2 cellular contexts compared by ENCODE assay signal in the genomic region with DNA sequence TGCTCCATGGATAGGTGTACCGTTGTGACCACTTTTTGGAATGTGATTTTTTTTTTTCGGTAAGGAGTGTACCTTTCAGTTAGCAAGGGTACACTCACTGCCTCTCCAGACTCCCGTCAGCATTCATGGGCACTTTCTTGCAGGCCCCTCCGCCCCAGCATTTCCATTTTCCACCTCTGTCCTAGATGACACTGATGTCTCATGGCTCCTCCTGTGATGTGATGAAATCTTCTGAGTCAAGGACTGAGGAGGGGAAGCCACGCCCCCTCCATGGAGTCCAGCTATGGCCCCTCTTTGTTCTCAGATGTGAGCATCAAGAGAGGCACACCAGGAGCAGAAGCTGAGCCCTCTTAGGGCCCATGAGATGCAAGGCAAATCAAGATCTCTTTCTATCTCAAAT.
TF ChIP-seq lines count a peak whose summit lies in the region.

No MANE protein-coding gene starts in this region.

TF ChIP-seq in GM23338, 12 proteins besides CTCF, POLR2A, EP300 and RAD21 (continued from another document):
- TF ChIP-seq POLR2AphosphoS5 (IDR thresholded peaks at IDR 0.05; ENCODE audit: low read depth) (no peak), ZNF331 (CRISPR knock-in tag; IDR thresholded peaks at IDR 0.05; ENCODE audit: low read depth) (no peak), CREB1 (CRISPR knock-in tag; IDR thresholded peaks at IDR 0.05; ENCODE audit: low read depth) (no peak), STAT1 (IDR thresholded peaks at IDR 0.05; ENCODE audit: unreplicated experiment) (no peak)
- TF ChIP-seq, protein P1, sequence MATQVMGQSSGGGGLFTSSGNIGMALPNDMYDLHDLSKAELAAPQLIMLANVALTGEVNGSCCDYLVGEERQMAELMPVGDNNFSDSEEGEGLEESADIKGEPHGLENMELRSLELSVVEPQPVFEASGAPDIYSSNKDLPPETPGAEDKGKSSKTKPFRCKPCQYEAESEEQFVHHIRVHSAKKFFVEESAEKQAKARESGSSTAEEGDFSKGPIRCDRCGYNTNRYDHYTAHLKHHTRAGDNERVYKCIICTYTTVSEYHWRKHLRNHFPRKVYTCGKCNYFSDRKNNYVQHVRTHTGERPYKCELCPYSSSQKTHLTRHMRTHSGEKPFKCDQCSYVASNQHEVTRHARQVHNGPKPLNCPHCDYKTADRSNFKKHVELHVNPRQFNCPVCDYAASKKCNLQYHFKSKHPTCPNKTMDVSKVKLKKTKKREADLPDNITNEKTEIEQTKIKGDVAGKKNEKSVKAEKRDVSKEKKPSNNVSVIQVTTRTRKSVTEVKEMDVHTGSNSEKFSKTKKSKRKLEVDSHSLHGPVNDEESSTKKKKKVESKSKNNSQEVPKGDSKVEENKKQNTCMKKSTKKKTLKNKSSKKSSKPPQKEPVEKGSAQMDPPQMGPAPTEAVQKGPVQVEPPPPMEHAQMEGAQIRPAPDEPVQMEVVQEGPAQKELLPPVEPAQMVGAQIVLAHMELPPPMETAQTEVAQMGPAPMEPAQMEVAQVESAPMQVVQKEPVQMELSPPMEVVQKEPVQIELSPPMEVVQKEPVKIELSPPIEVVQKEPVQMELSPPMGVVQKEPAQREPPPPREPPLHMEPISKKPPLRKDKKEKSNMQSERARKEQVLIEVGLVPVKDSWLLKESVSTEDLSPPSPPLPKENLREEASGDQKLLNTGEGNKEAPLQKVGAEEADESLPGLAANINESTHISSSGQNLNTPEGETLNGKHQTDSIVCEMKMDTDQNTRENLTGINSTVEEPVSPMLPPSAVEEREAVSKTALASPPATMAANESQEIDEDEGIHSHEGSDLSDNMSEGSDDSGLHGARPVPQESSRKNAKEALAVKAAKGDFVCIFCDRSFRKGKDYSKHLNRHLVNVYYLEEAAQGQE (IDR thresholded peaks at IDR 0.05; ENCODE audit: unreplicated experiment): no peak
- TF ChIP-seq, protein P2, sequence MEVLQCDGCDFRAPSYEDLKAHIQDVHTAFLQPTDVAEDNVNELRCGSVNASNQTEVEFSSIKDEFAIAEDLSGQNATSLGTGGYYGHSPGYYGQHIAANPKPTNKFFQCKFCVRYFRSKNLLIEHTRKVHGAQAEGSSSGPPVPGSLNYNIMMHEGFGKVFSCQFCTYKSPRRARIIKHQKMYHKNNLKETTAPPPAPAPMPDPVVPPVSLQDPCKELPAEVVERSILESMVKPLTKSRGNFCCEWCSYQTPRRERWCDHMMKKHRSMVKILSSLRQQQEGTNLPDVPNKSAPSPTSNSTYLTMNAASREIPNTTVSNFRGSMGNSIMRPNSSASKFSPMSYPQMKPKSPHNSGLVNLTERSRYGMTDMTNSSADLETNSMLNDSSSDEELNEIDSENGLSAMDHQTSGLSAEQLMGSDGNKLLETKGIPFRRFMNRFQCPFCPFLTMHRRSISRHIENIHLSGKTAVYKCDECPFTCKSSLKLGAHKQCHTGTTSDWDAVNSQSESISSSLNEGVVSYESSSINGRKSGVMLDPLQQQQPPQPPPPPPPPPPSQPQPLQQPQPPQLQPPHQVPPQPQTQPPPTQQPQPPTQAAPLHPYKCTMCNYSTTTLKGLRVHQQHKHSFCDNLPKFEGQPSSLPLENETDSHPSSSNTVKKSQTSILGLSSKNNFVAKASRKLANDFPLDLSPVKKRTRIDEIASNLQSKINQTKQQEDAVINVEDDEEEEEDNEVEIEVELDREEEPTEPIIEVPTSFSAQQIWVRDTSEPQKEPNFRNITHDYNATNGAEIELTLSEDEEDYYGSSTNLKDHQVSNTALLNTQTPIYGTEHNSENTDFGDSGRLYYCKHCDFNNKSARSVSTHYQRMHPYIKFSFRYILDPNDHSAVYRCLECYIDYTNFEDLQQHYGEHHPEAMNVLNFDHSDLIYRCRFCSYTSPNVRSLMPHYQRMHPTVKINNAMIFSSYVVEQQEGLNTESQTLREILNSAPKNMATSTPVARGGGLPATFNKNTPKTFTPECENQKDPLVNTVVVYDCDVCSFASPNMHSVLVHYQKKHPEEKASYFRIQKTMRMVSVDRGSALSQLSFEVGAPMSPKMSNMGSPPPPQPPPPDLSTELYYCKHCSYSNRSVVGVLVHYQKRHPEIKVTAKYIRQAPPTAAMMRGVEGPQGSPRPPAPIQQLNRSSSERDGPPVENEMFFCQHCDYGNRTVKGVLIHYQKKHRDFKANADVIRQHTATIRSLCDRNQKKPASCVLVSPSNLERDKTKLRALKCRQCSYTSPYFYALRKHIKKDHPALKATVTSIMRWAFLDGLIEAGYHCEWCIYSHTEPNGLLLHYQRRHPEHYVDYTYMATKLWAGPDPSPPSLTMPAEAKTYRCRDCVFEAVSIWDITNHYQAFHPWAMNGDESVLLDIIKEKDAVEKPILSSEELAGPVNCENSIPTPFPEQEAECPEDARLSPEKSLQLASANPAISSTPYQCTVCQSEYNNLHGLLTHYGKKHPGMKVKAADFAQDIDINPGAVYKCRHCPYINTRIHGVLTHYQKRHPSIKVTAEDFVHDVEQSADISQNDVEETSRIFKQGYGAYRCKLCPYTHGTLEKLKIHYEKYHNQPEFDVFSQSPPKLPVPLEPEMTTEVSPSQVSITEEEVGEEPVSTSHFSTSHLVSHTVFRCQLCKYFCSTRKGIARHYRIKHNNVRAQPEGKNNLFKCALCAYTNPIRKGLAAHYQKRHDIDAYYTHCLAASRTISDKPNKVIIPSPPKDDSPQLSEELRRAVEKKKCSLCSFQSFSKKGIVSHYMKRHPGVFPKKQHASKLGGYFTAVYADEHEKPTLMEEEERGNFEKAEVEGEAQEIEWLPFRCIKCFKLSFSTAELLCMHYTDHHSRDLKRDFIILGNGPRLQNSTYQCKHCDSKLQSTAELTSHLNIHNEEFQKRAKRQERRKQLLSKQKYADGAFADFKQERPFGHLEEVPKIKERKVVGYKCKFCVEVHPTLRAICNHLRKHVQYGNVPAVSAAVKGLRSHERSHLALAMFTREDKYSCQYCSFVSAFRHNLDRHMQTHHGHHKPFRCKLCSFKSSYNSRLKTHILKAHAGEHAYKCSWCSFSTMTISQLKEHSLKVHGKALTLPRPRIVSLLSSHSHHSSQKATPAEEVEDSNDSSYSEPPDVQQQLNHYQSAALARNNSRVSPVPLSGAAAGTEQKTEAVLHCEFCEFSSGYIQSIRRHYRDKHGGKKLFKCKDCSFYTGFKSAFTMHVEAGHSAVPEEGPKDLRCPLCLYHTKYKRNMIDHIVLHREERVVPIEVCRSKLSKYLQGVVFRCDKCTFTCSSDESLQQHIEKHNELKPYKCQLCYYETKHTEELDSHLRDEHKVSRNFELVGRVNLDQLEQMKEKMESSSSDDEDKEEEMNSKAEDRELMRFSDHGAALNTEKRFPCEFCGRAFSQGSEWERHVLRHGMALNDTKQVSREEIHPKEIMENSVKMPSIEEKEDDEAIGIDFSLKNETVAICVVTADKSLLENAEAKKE (CRISPR knock-in tag; IDR thresholded peaks at IDR 0.05): no peak
- TF ChIP-seq, protein P3, sequence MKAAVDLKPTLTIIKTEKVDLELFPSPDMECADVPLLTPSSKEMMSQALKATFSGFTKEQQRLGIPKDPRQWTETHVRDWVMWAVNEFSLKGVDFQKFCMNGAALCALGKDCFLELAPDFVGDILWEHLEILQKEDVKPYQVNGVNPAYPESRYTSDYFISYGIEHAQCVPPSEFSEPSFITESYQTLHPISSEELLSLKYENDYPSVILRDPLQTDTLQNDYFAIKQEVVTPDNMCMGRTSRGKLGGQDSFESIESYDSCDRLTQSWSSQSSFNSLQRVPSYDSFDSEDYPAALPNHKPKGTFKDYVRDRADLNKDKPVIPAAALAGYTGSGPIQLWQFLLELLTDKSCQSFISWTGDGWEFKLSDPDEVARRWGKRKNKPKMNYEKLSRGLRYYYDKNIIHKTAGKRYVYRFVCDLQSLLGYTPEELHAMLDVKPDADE (IDR thresholded peaks at IDR 0.05): no peak
TF ChIP-seq in GM23338: peak in this region for 0.

TF ChIP-seq in H1, 55 proteins besides CTCF, POLR2A, EP300 and RAD21:
- TF ChIP-seq, protein P4, sequence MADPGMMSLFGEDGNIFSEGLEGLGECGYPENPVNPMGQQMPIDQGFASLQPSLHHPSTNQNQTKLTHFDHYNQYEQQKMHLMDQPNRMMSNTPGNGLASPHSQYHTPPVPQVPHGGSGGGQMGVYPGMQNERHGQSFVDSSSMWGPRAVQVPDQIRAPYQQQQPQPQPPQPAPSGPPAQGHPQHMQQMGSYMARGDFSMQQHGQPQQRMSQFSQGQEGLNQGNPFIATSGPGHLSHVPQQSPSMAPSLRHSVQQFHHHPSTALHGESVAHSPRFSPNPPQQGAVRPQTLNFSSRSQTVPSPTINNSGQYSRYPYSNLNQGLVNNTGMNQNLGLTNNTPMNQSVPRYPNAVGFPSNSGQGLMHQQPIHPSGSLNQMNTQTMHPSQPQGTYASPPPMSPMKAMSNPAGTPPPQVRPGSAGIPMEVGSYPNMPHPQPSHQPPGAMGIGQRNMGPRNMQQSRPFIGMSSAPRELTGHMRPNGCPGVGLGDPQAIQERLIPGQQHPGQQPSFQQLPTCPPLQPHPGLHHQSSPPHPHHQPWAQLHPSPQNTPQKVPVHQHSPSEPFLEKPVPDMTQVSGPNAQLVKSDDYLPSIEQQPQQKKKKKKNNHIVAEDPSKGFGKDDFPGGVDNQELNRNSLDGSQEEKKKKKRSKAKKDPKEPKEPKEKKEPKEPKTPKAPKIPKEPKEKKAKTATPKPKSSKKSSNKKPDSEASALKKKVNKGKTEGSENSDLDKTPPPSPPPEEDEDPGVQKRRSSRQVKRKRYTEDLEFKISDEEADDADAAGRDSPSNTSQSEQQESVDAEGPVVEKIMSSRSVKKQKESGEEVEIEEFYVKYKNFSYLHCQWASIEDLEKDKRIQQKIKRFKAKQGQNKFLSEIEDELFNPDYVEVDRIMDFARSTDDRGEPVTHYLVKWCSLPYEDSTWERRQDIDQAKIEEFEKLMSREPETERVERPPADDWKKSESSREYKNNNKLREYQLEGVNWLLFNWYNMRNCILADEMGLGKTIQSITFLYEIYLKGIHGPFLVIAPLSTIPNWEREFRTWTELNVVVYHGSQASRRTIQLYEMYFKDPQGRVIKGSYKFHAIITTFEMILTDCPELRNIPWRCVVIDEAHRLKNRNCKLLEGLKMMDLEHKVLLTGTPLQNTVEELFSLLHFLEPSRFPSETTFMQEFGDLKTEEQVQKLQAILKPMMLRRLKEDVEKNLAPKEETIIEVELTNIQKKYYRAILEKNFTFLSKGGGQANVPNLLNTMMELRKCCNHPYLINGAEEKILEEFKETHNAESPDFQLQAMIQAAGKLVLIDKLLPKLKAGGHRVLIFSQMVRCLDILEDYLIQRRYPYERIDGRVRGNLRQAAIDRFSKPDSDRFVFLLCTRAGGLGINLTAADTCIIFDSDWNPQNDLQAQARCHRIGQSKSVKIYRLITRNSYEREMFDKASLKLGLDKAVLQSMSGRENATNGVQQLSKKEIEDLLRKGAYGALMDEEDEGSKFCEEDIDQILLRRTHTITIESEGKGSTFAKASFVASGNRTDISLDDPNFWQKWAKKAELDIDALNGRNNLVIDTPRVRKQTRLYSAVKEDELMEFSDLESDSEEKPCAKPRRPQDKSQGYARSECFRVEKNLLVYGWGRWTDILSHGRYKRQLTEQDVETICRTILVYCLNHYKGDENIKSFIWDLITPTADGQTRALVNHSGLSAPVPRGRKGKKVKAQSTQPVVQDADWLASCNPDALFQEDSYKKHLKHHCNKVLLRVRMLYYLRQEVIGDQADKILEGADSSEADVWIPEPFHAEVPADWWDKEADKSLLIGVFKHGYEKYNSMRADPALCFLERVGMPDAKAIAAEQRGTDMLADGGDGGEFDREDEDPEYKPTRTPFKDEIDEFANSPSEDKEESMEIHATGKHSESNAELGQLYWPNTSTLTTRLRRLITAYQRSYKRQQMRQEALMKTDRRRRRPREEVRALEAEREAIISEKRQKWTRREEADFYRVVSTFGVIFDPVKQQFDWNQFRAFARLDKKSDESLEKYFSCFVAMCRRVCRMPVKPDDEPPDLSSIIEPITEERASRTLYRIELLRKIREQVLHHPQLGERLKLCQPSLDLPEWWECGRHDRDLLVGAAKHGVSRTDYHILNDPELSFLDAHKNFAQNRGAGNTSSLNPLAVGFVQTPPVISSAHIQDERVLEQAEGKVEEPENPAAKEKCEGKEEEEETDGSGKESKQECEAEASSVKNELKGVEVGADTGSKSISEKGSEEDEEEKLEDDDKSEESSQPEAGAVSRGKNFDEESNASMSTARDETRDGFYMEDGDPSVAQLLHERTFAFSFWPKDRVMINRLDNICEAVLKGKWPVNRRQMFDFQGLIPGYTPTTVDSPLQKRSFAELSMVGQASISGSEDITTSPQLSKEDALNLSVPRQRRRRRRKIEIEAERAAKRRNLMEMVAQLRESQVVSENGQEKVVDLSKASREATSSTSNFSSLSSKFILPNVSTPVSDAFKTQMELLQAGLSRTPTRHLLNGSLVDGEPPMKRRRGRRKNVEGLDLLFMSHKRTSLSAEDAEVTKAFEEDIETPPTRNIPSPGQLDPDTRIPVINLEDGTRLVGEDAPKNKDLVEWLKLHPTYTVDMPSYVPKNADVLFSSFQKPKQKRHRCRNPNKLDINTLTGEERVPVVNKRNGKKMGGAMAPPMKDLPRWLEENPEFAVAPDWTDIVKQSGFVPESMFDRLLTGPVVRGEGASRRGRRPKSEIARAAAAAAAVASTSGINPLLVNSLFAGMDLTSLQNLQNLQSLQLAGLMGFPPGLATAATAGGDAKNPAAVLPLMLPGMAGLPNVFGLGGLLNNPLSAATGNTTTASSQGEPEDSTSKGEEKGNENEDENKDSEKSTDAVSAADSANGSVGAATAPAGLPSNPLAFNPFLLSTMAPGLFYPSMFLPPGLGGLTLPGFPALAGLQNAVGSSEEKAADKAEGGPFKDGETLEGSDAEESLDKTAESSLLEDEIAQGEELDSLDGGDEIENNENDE (IDR thresholded peaks at IDR 0.05; ENCODE audit: insufficient replicate concordance, low read length): no peak
- TF ChIP-seq CEBPB (IDR thresholded peaks at IDR 0.05; ENCODE audit: low read depth, low read length) (no peak), SP2 (IDR thresholded peaks at IDR 0.05; ENCODE audit: low read length) (no peak), RBBP5 (IDR thresholded peaks at IDR 0.05; ENCODE audit: borderline replicate concordance, low read depth, low read length) (no peak), ASH2L (IDR thresholded peaks at IDR 0.05; ENCODE audit: low read length) (no peak), TAF1 (IDR thresholded peaks at IDR 0.05; ENCODE audit: low read depth, low read length) (no peak), MAFK (IDR thresholded peaks at IDR 0.05; ENCODE audit: low read depth, low read length) (no peak), CBX5 (IDR thresholded peaks at IDR 0.05; ENCODE audit: low read depth, low read length) (no peak), BACH1 (IDR thresholded peaks at IDR 0.05; ENCODE audit: low read length) (no peak), TAF7 (optimal IDR thresholded peaks at IDR 0.05; ENCODE audit: borderline replicate concordance, low read depth, low read length) (no peak), CHD2 (IDR thresholded peaks at IDR 0.05; ENCODE audit: low read length) (no peak)
- TF ChIP-seq, protein P5, sequence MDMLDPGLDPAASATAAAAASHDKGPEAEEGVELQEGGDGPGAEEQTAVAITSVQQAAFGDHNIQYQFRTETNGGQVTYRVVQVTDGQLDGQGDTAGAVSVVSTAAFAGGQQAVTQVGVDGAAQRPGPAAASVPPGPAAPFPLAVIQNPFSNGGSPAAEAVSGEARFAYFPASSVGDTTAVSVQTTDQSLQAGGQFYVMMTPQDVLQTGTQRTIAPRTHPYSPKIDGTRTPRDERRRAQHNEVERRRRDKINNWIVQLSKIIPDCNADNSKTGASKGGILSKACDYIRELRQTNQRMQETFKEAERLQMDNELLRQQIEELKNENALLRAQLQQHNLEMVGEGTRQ (IDR thresholded peaks at IDR 0.05; ENCODE audit: low read length): no peak
